In genomic region chr2:161245237-161245505, GRCh38 we compare ENCODE assay signal across 1 cellular context.
TF ChIP-seq lines count a peak whose summit lies in the region.

No MANE protein-coding gene starts in this region.

TF ChIP-seq in GM23338, 12 proteins besides CTCF, POLR2A, EP300 and RAD21 (continued from another document):
- TF ChIP-seq REST (IDR thresholded peaks at IDR 0.05; ENCODE audit: unreplicated experiment) (no peak), ZNF114 (CRISPR knock-in tag; IDR thresholded peaks at IDR 0.05) (no peak), EZH2 (IDR thresholded peaks at IDR 0.05; ENCODE audit: low read depth, unreplicated experiment) (no peak), STAT1 (IDR thresholded peaks at IDR 0.05; ENCODE audit: unreplicated experiment) (no peak)
